ENCODE assay signal across 11 cellular contexts in the genomic region with DNA sequence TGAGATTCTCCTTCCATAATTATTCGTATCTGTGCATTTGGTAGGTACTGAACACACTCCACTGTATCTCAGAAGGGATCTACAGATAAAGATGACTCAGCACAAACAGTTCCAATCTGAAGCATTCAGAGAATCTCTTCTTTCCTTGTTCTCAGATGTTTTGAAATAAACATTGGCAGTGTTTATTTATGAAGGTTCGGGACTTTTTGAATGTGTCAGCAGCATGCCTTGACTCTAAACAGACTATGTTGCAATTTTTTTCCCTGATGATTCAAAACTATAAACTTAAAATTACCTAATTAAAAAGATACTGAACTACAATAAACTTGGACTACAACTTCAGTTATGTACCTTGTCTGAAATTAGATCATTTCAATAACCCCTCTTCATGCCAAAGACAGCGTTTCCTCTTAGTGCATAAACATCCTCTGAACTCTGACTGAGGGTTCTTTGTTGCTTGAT.
DNase-seq lines count a peak whose midpoint lies in the region; ATAC-seq and TF ChIP-seq lines count a peak whose summit lies in the region.
"Had no signal": no experiment of that assay in that cellular context is flagged by ENCODE, and none has a peak within 500 bp of the region (broad histone marks: within the 10 kb centered on the region; RNA-seq: fewer than 3 reads in every experiment).

No MANE protein-coding gene starts in this region.

- H3K27me3 Mint-ChIP-seq in T-helper 17 cell (no peaks in the 10 kb centered on the region), endothelial cell (ENCODE audit: unreplicated experiment) (no peaks in the 10 kb centered on the region)
- H3K27me3 Mint-ChIP-seq: stimulated activated naive CD8-positive, alpha-beta T cell treated with anti-CD3 and anti-CD28 coated beads, Interleukin-15, Interleukin-2, amounts not matched to agents 100 ng/mL and 50 ng/mL, for 24 hours had no signal

- H3K36me3 Mint-ChIP-seq in T-helper 17 cell (ENCODE audit: low read depth) (no peaks in the 10 kb centered on the region), endothelial cell (ENCODE audit: low read depth, unreplicated experiment) (no peaks in the 10 kb centered on the region)

- peak overlapping the region; percentile 53 for H3K27ac Mint-ChIP-seq in T-helper 17 cell
- H3K27ac Mint-ChIP-seq in endothelial cell (ENCODE audit: unreplicated experiment), result no peak overlapping the region
- H3K27ac Mint-ChIP-seq: stimulated activated naive CD8-positive, alpha-beta T cell treated with anti-CD3 and anti-CD28 coated beads, Interleukin-15, Interleukin-2, amounts not matched to agents 100 ng/mL and 50 ng/mL, for 24 hours had no signal

- H3K27me3 ChIP-seq in foreskin keratinocyte, result no peaks in the 10 kb centered on the region

- peaks cover 10% of the 10 kb centered on the region for H3K4me1 ChIP-seq in foreskin keratinocyte

- DNase-seq in GM04504 (ENCODE audit: low read depth) (peak; percentile 79), T-helper 17 cell (no peak), foreskin keratinocyte (peak; percentile 80 to 85), skeletal muscle cell (ENCODE audit: low read depth) (peak; percentile 81), endothelial cell (ENCODE audit: low spot score) (no peak), NCI-H146 (lab: John Stamatoyannopoulos, UW) (no peak)
- DNase-seq: central memory CD4-positive, alpha-beta T cell; NCI-H2081 treated with DMSO at 0.1 percent for 48 hours had no signal

- H3K4me1 Mint-ChIP-seq in T-helper 17 cell, result peaks cover 8% of the 10 kb centered on the region
- H3K4me1 Mint-ChIP-seq in endothelial cell (ENCODE audit: unreplicated experiment), result peaks cover 7% of the 10 kb centered on the region

- no peaks in the 10 kb centered on the region for H3K9me3 Mint-ChIP-seq in endothelial cell (ENCODE audit: unreplicated experiment)
- H3K9me3 Mint-ChIP-seq: stimulated activated naive CD8-positive, alpha-beta T cell treated with anti-CD3 and anti-CD28 coated beads, Interleukin-15, Interleukin-2, amounts not matched to agents 100 ng/mL and 50 ng/mL, for 24 hours had no signal

- H3K27ac ChIP-seq in foreskin keratinocyte, result no peak overlapping the region

- H3K9me3 ChIP-seq in T-helper 17 cell (ENCODE audit: control insufficient read depth, low read length, poor library complexity, severe bottlenecking), result no peaks in the 10 kb centered on the region

- no peak overlapping the region for H3K4me3 ChIP-seq in skeletal muscle cell (ENCODE audit: low read depth, low read length)

- TF ChIP-seq CTCF in foreskin keratinocyte (conservative IDR thresholded peaks at IDR 0.05) (no peak), endothelial cell (IDR thresholded peaks at IDR 0.05; ENCODE audit: unreplicated experiment) (no peak)

- ATAC-seq in T-helper 17 cell, result no peak
- ATAC-seq in foreskin keratinocyte, result peak; percentile 90
- no peak for ATAC-seq in HG03342 (IDR thresholded peaks at IDR 0.05; ENCODE audit: unreplicated experiment)
- no peak for ATAC-seq in HG03139 (IDR thresholded peaks at IDR 0.05; ENCODE audit: unreplicated experiment)

- H3K4me3 Mint-ChIP-seq in T-helper 17 cell (no peak overlapping the region), endothelial cell (ENCODE audit: unreplicated experiment) (no peak overlapping the region)
- H3K4me3 Mint-ChIP-seq: stimulated activated naive CD8-positive, alpha-beta T cell treated with anti-CD3 and anti-CD28 coated beads, Interleukin-15, Interleukin-2, amounts not matched to agents 100 ng/mL and 50 ng/mL, for 24 hours had no signal

Comparison
In these comparisons a context has a peak if more than half of its experiments do, and no peak if none do; other contexts are left out.
1. DNase-seq: peak in GM04504 (single experiment), foreskin keratinocyte (2 of 2) and skeletal muscle cell (single experiment); none in T-helper 17 cell (0 of 3), endothelial cell (single experiment) and NCI-H146 (single experiment).